ENCODE assay signal across 8 cellular contexts in the genomic region with DNA sequence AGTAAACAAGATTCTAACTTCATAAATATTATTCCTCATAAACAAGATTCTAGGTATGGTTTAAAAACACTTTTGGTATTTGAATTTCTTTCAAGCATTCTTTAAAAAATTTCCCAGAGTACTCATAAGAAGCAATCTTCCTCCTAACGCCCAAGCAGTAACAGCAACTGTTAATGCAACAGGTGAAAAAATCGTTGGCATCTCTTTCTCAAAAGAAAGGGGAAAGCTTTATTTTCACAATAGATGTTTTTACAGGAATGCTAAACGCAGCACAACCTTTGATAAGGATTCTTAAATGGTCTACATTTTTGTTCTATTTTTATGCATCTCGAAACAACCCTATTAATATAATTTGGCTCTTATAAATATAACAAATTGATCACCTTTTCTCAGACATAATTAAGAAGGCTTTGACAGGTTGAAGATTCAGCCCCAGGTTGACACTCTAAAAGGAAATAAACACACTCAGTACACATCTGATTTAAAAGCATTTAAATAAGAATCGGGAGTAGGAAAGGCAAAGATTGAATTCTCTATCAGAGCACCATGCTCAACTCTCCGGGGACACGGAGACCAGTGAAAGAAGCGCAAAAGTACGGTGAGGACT. TPM values are rescaled to one million over a fixed set of nuclear protein-coding genes. Genes with fewer than 3 reads are reported as not detected.
A peak's percentile ranks its signal among the peaks of the same experiment; 100 is the strongest.
DNase-seq lines count a peak whose midpoint lies in the region; ATAC-seq and TF ChIP-seq lines count a peak whose summit lies in the region.

No MANE protein-coding gene starts in this region.

- H3K9me3 ChIP-seq in right cardiac atrium (ENCODE audit: control insufficient read depth, low read length) = no peaks in the 10 kb centered on the region
- no peaks in the 10 kb centered on the region for H3K9me3 ChIP-seq in spleen

- H3K27ac ChIP-seq in right cardiac atrium (ENCODE audit: low read length) (peak overlapping the region; percentile 71), spleen (peak overlapping the region; percentile 86 to 95 (median 92))

- intact Hi-C loops in right cardiac atrium (cut with DNase I) = no loop called here
- intact Hi-C loops in spleen (cut with DNase I; ENCODE audit: low total_unique reads) = no loop called here

- 2% methylated on average over 9 of the region's 9 CpGs for WGBS in right cardiac atrium
- WGBS in spleen, 5 donors = 3 to 15% (median 6%) methylated on average over 9 of the region's 9 CpGs

- ATAC-seq in right cardiac atrium (no peak), HG02623 (IDR thresholded peaks at IDR 0.05; ENCODE audit: unreplicated experiment) (no peak), HG03354 (IDR thresholded peaks at IDR 0.05; ENCODE audit: poor library complexity, severe bottlenecking, unreplicated experiment) (no peak), GM19023 (IDR thresholded peaks at IDR 0.05; ENCODE audit: unreplicated experiment) (no peak)

- H3K36me3 ChIP-seq in H7 (replicated peaks; ENCODE audit: control insufficient read depth, insufficient read depth, low read length) (no peaks in the 10 kb centered on the region), spleen (peaks cover 0 to 7% (median 0%) of the 10 kb centered on the region in 6 donors)

- TF ChIP-seq CTCF in spleen (IDR thresholded peaks at IDR 0.05 in 8 of 11, conservative IDR thresholded peaks at IDR 0.05 in 3 of 11) = no peak

- peak overlapping the region; percentile 88 for H3K4me3 ChIP-seq in H7 (ENCODE audit: insufficient read depth, low read depth, low read length)
- peak overlapping the region; percentile 83 for H3K4me3 ChIP-seq in right cardiac atrium (ENCODE audit: low read length)
- peak overlapping the region; percentile 82 to 97 (median 96) for H3K4me3 ChIP-seq in spleen

- no peak for TF ChIP-seq POLR2A in spleen (IDR thresholded peaks at IDR 0.05)

- H3K27me3 ChIP-seq in H7 (ENCODE audit: control insufficient read depth, insufficient read depth, low read length) (no peaks in the 10 kb centered on the region), right cardiac atrium (ENCODE audit: control insufficient read depth, insufficient read depth) (no peaks in the 10 kb centered on the region), spleen (replicated peaks in 1 of 7) (no peaks in the 10 kb centered on the region)

- DNase-seq in H7 (no peak), RPMI8226 (peak; percentile 9), right cardiac atrium (no peak), spleen (no peak), NCI-H187 (lab: John Stamatoyannopoulos, UW) (no peak)

- no peaks in the 10 kb centered on the region for H3K4me1 ChIP-seq in right cardiac atrium (ENCODE audit: control insufficient read depth, insufficient read depth, low read length)
- peaks cover 12 to 28% (median 20%) of the 10 kb centered on the region in 6 donors for H3K4me1 ChIP-seq in spleen

RNA-seq across cellular contexts. Expression of a gene that starts 0.6 kb away (rescaled TPM):
- total RNA-seq in H7 (2014; rRNA removed; shearing (Covaris generic)) = 5.2 and 8.3 TPM in 2 replicates
- 10 to 100 TPM; 15.2 to 30.7 (median 16.9) TPM for total RNA-seq in right cardiac atrium
- polyA plus RNA-seq in right cardiac atrium = 5.9 TPM
- 10 to 100 TPM; 11.0 to 21.8 (median 18.5) TPM for total RNA-seq in spleen
- polyA plus RNA-seq in spleen = 1 to 10 TPM; 3.6 to 9.5 (median 7.5) TPM
